Comparison of ENCODE assay signal across 17 cellular contexts in the genomic region with DNA sequence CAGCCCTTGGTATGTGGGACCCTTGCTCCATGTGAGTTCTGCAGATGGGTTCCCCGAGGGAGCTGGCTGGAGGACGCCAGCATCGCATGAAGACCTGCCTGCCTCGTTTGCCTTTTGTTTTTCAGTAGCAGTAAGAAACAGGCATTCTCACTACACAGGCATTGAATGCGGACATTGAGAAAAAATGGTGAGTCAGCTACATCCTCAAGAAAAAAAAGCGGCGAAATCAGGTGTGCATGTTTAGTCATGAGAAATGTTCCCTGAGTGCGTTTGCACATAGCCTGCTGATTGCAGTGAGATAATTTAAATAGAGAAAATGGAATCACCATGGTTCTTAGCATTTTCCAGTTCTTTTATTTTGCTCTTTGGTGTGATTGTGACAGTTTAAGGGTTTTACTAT. TPM values are rescaled to one million over a fixed set of nuclear protein-coding genes. Genes with fewer than 3 reads are reported as not detected.
DNase-seq lines count a peak whose midpoint lies in the region; ATAC-seq and TF ChIP-seq lines count a peak whose summit lies in the region.
"Had no signal": no experiment of that assay in that cellular context is flagged by ENCODE, and none has a peak within 500 bp of the region (broad histone marks: within the 10 kb centered on the region; RNA-seq: fewer than 3 reads in every experiment).

No MANE protein-coding gene starts in this region.

- H3K4me1 Mint-ChIP-seq in WTC11: peaks cover 34% of the 10 kb centered on the region

- peak overlapping the region; percentile 4; the same call in 1 of the 2 replicates for H3K4me3 ChIP-seq in HUES6 (ENCODE audit: low read depth, low read length)
- H3K4me3 ChIP-seq in skeletal muscle satellite cell (ENCODE audit: low read length): no peak overlapping the region
- no peak overlapping the region for H3K4me3 ChIP-seq in osteoblast (ENCODE audit: insufficient read depth, low read length)
- H3K4me3 ChIP-seq: BLaER1 treated with 17β-estradiol and CSF1 and Interleukin-3, amounts not matched to agents 10 nM and 100 nM; MG63; right atrium auricular region had no signal

- H3K36me3 Mint-ChIP-seq in WTC11: no peaks in the 10 kb centered on the region

- no peak overlapping the region for H3K27ac ChIP-seq in HUES6 (ENCODE audit: low read depth, low read length)
- peak overlapping the region; percentile 86 for H3K27ac ChIP-seq in epithelial cell of prostate
- H3K27ac ChIP-seq in osteoblast (ENCODE audit: low read depth, low read length): no peak overlapping the region
- H3K27ac ChIP-seq: BLaER1 treated with 17β-estradiol and CSF1 and Interleukin-3, amounts not matched to agents 10 nM and 100 nM; right atrium auricular region had no signal

- H3K9ac ChIP-seq in HUES6 (ENCODE audit: low read length): no peak overlapping the region
- no peak overlapping the region for H3K9ac ChIP-seq in skeletal muscle satellite cell (ENCODE audit: low read depth, low read length)
- H3K9ac ChIP-seq: BLaER1 treated with 17β-estradiol and CSF1 and Interleukin-3, amounts not matched to agents 10 nM and 100 nM had no signal

- H4K20me1 ChIP-seq in osteoblast (ENCODE audit: insufficient read depth, low read length): no peaks in the 10 kb centered on the region
- H4K20me1 ChIP-seq: BLaER1 treated with 17β-estradiol and CSF1 and Interleukin-3, amounts not matched to agents 10 nM and 100 nM had no signal

- TF ChIP-seq CTCF in WTC11 (IDR thresholded peaks at IDR 0.05) (no peak), osteoblast (IDR thresholded peaks at IDR 0.05; ENCODE audit: extremely low read depth, low read depth, low read length) (no peak)

- H3K4me2 ChIP-seq in skeletal muscle satellite cell (ENCODE audit: low read length): peak overlapping the region; percentile 70
- H3K4me2 ChIP-seq in osteoblast (ENCODE audit: insufficient read depth, low read length): no peak overlapping the region
- H3K4me2 ChIP-seq: BLaER1 treated with 17β-estradiol and CSF1 and Interleukin-3, amounts not matched to agents 10 nM and 100 nM had no signal

- H3K9me3 ChIP-seq in HUES6 (ENCODE audit: control insufficient read depth, insufficient read depth, low read depth, low read length) (no peaks in the 10 kb centered on the region), skeletal muscle satellite cell (replicated peaks; ENCODE audit: low read length) (no peaks in the 10 kb centered on the region), osteoblast (ENCODE audit: low read depth, low read length) (no peaks in the 10 kb centered on the region)
- H3K9me3 ChIP-seq: BLaER1 treated with 17β-estradiol and CSF1 and Interleukin-3, amounts not matched to agents 10 nM and 100 nM; MG63; right atrium auricular region had no signal

- H3K9me3 Mint-ChIP-seq in WTC11: no peaks in the 10 kb centered on the region

- POLR2A ChIA-PET in WTC11 (lab: Charles Lee): no interaction called here

- ATAC-seq in WTC11 (no peak), GM19463 (IDR thresholded peaks at IDR 0.05; ENCODE audit: unreplicated experiment) (no peak)
- ATAC-seq: left cardiac atrium had no signal

- H3K79me2 ChIP-seq in osteoblast (ENCODE audit: insufficient read depth, low read length): peaks cover 61% of the 10 kb centered on the region

- CTCF ChIA-PET in WTC11 (lab: Charles Lee): interaction anchor here (1.0 to 1.1 kb wide), 2 partner anchors 15 to 128 kb away, joined by 3 read pairs; no protein-coding TSS in a partner anchor

- no peak overlapping the region for H2AFZ ChIP-seq in osteoblast (ENCODE audit: low read length)

- no peak overlapping the region for H3K4me3 Mint-ChIP-seq in WTC11

- no peaks in the 10 kb centered on the region for H3K27me3 Mint-ChIP-seq in WTC11 (ENCODE audit: low read depth)

- H3K27ac Mint-ChIP-seq in WTC11: 0 out of 2 replicates have a peak overlapping the region, but pooled peaks have one; percentile 89

- peaks cover 30% of the 10 kb centered on the region for H3K4me1 ChIP-seq in HUES6 (ENCODE audit: control insufficient read depth, insufficient read depth, low read length)
- peaks cover 18% of the 10 kb centered on the region for H3K4me1 ChIP-seq in skeletal muscle satellite cell (ENCODE audit: control insufficient read depth, insufficient read depth, low read length)
- H3K4me1 ChIP-seq in osteoblast (ENCODE audit: insufficient read depth, low read length): peaks cover 19% of the 10 kb centered on the region
- H3K4me1 ChIP-seq: right atrium auricular region had no signal

- H3K27me3 ChIP-seq in HUES6 (ENCODE audit: control insufficient read depth, insufficient read depth, low read length) (no peaks in the 10 kb centered on the region), skeletal muscle satellite cell (ENCODE audit: control insufficient read depth, insufficient read depth, low read length) (no peaks in the 10 kb centered on the region), osteoblast (ENCODE audit: insufficient read depth, low read length) (no peaks in the 10 kb centered on the region)
- H3K27me3 ChIP-seq: MG63, right atrium auricular region had no signal

- DNase-seq in WTC11 (ENCODE audit: low spot score) (no peak), epithelial cell of prostate (ENCODE audit: low read depth, low spot score) (no peak), osteoblast (ENCODE audit: insufficient read length, low spot score, missing footprints) (no peak), H4 (ENCODE audit: low spot score) (no peak)
- DNase-seq in stimulated activated CD8-positive, alpha-beta memory T cell treated with anti-CD3 and anti-CD28 coated beads, Interleukin-4, amount 100 ng/mL, for 48 hours: no peak
- DNase-seq: activated CD4-positive, CD25-positive, alpha-beta regulatory T cell treated with anti-CD3 and anti-CD28 coated beads, Interleukin-2, amount 50 U/mL, for 72 hours; effector memory CD4-positive, alpha-beta T cell; left cardiac atrium; MG63; NCI-H226; stimulated activated naive CD4-positive, alpha-beta T cell; SW 1271 had no signal

- H3K36me3 ChIP-seq in HUES6 (ENCODE audit: control insufficient read depth, insufficient read depth, low read length): no peaks in the 10 kb centered on the region
- H3K36me3 ChIP-seq in skeletal muscle satellite cell (ENCODE audit: insufficient read depth, low read length): no peaks in the 10 kb centered on the region
- H3K36me3 ChIP-seq in osteoblast (ENCODE audit: insufficient read depth, low read length): no peaks in the 10 kb centered on the region
- H3K36me3 ChIP-seq: BLaER1 treated with 17β-estradiol and CSF1 and Interleukin-3, amounts not matched to agents 10 nM and 100 nM; MG63; right atrium auricular region had no signal

TF ChIP-seq in WTC11, 78 proteins besides CTCF, POLR2A, EP300 and RAD21 (continues in another document):
- TF ChIP-seq NR3C1 (CRISPR knock-in tag; conservative IDR thresholded peaks at IDR 0.05; ENCODE audit: low read depth) (no peak), SMAD3 (CRISPR knock-in tag; IDR thresholded peaks at IDR 0.05; ENCODE audit: borderline replicate concordance) (no peak), OVOL2 (CRISPR knock-in tag; IDR thresholded peaks at IDR 0.05; ENCODE audit: borderline replicate concordance) (no peak), SP1 (CRISPR knock-in tag; conservative IDR thresholded peaks at IDR 0.05) (no peak), CBFB (CRISPR knock-in tag; IDR thresholded peaks at IDR 0.05; ENCODE audit: low read depth) (no peak), SMAD4 (CRISPR knock-in tag; IDR thresholded peaks at IDR 0.05) (no peak), TEAD1 (CRISPR knock-in tag; IDR thresholded peaks at IDR 0.05) (no peak), FOXJ3 (CRISPR knock-in tag; IDR thresholded peaks at IDR 0.05; ENCODE audit: borderline replicate concordance) (no peak)
- TF ChIP-seq, protein P1, sequence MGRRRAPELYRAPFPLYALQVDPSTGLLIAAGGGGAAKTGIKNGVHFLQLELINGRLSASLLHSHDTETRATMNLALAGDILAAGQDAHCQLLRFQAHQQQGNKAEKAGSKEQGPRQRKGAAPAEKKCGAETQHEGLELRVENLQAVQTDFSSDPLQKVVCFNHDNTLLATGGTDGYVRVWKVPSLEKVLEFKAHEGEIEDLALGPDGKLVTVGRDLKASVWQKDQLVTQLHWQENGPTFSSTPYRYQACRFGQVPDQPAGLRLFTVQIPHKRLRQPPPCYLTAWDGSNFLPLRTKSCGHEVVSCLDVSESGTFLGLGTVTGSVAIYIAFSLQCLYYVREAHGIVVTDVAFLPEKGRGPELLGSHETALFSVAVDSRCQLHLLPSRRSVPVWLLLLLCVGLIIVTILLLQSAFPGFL (CRISPR knock-in tag; IDR thresholded peaks at IDR 0.05; ENCODE audit: borderline replicate concordance): no peak
- TF ChIP-seq, protein P2, sequence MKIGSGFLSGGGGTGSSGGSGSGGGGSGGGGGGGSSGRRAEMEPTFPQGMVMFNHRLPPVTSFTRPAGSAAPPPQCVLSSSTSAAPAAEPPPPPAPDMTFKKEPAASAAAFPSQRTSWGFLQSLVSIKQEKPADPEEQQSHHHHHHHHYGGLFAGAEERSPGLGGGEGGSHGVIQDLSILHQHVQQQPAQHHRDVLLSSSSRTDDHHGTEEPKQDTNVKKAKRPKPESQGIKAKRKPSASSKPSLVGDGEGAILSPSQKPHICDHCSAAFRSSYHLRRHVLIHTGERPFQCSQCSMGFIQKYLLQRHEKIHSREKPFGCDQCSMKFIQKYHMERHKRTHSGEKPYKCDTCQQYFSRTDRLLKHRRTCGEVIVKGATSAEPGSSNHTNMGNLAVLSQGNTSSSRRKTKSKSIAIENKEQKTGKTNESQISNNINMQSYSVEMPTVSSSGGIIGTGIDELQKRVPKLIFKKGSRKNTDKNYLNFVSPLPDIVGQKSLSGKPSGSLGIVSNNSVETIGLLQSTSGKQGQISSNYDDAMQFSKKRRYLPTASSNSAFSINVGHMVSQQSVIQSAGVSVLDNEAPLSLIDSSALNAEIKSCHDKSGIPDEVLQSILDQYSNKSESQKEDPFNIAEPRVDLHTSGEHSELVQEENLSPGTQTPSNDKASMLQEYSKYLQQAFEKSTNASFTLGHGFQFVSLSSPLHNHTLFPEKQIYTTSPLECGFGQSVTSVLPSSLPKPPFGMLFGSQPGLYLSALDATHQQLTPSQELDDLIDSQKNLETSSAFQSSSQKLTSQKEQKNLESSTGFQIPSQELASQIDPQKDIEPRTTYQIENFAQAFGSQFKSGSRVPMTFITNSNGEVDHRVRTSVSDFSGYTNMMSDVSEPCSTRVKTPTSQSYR (CRISPR knock-in tag; IDR thresholded peaks at IDR 0.05): no peak
- TF ChIP-seq, protein P3, sequence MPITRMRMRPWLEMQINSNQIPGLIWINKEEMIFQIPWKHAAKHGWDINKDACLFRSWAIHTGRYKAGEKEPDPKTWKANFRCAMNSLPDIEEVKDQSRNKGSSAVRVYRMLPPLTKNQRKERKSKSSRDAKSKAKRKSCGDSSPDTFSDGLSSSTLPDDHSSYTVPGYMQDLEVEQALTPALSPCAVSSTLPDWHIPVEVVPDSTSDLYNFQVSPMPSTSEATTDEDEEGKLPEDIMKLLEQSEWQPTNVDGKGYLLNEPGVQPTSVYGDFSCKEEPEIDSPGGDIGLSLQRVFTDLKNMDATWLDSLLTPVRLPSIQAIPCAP (CRISPR knock-in tag; IDR thresholded peaks at IDR 0.05): no peak

RNA-seq across cellular contexts. Expression of a gene that starts 54.1 kb away (rescaled TPM):
- 0.52 to 0.62 TPM (median 0.53 TPM) in 3 replicates for total RNA-seq in WTC11 (2021)
- total RNA-seq in skeletal muscle satellite cell (2012; rRNA removed): not detected in 2 replicates
- under 0.01 TPM in 1 of 2 replicates, not detected in the other for total RNA-seq in osteoblast
- total RNA-seq in H4 (2014; rRNA removed; shearing (Covaris generic)): not detected in 2 replicates
- total RNA-seq: left cardiac atrium, right atrium auricular region had no signal
